19 cellular contexts compared by ENCODE assay signal in the genomic region with DNA sequence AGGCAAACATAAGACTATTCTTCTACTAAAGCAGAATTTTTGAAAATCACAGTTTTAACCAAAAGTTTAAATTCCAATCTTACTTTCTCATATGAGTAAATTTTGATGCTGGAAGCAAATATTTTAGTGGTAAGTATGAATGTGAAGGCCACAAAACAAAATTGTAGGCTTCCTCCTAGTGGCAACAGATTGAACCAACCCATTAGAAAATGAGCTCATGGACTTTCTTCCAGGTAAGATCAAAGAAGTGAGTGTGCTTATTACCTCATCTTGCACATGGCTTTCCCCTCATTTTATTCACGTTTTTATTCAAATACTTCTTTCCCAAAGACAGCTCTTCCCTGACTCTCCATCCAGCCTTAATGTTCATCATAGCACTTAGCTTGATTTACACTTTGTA. TPM values are rescaled to one million over a fixed set of nuclear protein-coding genes. Genes with fewer than 3 reads are reported as not detected.
DNase-seq lines count a peak whose midpoint lies in the region; ATAC-seq and TF ChIP-seq lines count a peak whose summit lies in the region.
"Had no signal": no experiment of that assay in that cellular context is flagged by ENCODE, and none has a peak within 500 bp of the region (broad histone marks: within the 10 kb centered on the region; RNA-seq: fewer than 3 reads in every experiment).

No MANE protein-coding gene starts in this region.

- CTCF ChIA-PET in CD4-positive, alpha-beta T cell (lab: Charles Lee), result interaction anchor here (0.6 to 1.4 kb wide), 2 partner anchors 12 to 16 kb away, joined by 3 to 4 read pairs; no protein-coding TSS in a partner anchor

- peaks cover 22% of the 10 kb centered on the region for H3K4me1 Mint-ChIP-seq in CD4-positive, alpha-beta T cell (ENCODE audit: low read depth)
- peaks cover under 1% of the 10 kb centered on the region; the same call in 2 of the 3 replicates for H3K4me1 Mint-ChIP-seq in GM23338
- H3K4me1 Mint-ChIP-seq in T-helper 17 cell, result peaks cover 13% of the 10 kb centered on the region
- H3K4me1 Mint-ChIP-seq in activated T-cell treated with anti-CD3 and anti-CD28 coated beads, Interleukin-2, amount 50 U/mL, for 72 hours (ENCODE audit: low read depth), result peaks cover 1% of the 10 kb centered on the region
- H3K4me1 Mint-ChIP-seq: neural progenitor cell had no signal

- H3K4me1 ChIP-seq in GM23338 (ENCODE audit: insufficient read depth), result no peaks in the 10 kb centered on the region; the same call in 1 of the 2 replicates
- H3K4me1 ChIP-seq: esophagus squamous epithelium, neural progenitor cell had no signal

- H4K20me1 ChIP-seq in GM23338 (replicated peaks; ENCODE audit: insufficient read depth), result no peaks in the 10 kb centered on the region; the same call in 1 of the 2 replicates

- POLR2A ChIA-PET in CD4-positive, alpha-beta T cell (lab: Charles Lee), result no interaction called here

- no peak overlapping the region for H3K27ac Mint-ChIP-seq in CD4-positive, alpha-beta T cell
- no peak overlapping the region for H3K27ac Mint-ChIP-seq in GM23338
- peak overlapping the region; percentile 45 for H3K27ac Mint-ChIP-seq in T-helper 17 cell
- no peak overlapping the region for H3K27ac Mint-ChIP-seq in activated T-cell treated with anti-CD3 and anti-CD28 coated beads, Interleukin-2, amount 50 U/mL, for 72 hours
- H3K27ac Mint-ChIP-seq: activated CD8-positive, alpha-beta memory T cell treated with anti-CD3 and anti-CD28 coated beads, Interleukin-2, amount 10 ng/mL, durations not matched to agents 7 days and 5 days; activated naive CD8-positive, alpha-beta T cell; neural progenitor cell had no signal

- H3K4me3 Mint-ChIP-seq in CD4-positive, alpha-beta T cell, result no peak overlapping the region
- no peak overlapping the region for H3K4me3 Mint-ChIP-seq in GM23338
- no peak overlapping the region for H3K4me3 Mint-ChIP-seq in T-helper 17 cell
- no peak overlapping the region for H3K4me3 Mint-ChIP-seq in activated T-cell treated with anti-CD3 and anti-CD28 coated beads, Interleukin-2, amount 50 U/mL, for 72 hours
- H3K4me3 Mint-ChIP-seq: activated CD8-positive, alpha-beta memory T cell treated with anti-CD3 and anti-CD28 coated beads, Interleukin-2, amount 10 ng/mL, durations not matched to agents 7 days and 5 days; activated naive CD8-positive, alpha-beta T cell; CD14-positive monocyte; neural progenitor cell had no signal

- H3K79me2 ChIP-seq in GM23338 (replicated peaks; ENCODE audit: insufficient read depth), result no peaks in the 10 kb centered on the region

- H2AFZ ChIP-seq in GM23338, result no peak overlapping the region
- H2AFZ ChIP-seq: neural progenitor cell had no signal

- no peaks in the 10 kb centered on the region for H3K36me3 ChIP-seq in GM23338 (ENCODE audit: insufficient read depth)
- H3K36me3 ChIP-seq: esophagus squamous epithelium, neural progenitor cell had no signal

- ATAC-seq in CD4-positive, alpha-beta T cell (ENCODE audit: poor library complexity), result peak; percentile 62
- ATAC-seq in GM23338 (no peak), T-helper 17 cell (no peak), HG02970 (IDR thresholded peaks at IDR 0.05; ENCODE audit: low FRiP score, unreplicated experiment) (no peak)
- no peak for ATAC-seq in activated T-cell treated with anti-CD3 and anti-CD28 coated beads, Interleukin-2, amount 50 U/mL, for 72 hours (replicated peaks in 1 of 2)
- ATAC-seq: activated CD8-positive, alpha-beta memory T cell treated with anti-CD3 and anti-CD28 coated beads, Interleukin-2, amount 10 ng/mL, durations not matched to agents 7 days and 5 days had no signal

- no peaks in the 10 kb centered on the region for H3K27me3 Mint-ChIP-seq in CD4-positive, alpha-beta T cell
- H3K27me3 Mint-ChIP-seq in GM23338 (ENCODE audit: insufficient read depth, low read depth, poor library complexity) (no peaks in the 10 kb centered on the region), T-helper 17 cell (no peaks in the 10 kb centered on the region)
- no peaks in the 10 kb centered on the region for H3K27me3 Mint-ChIP-seq in activated T-cell treated with anti-CD3 and anti-CD28 coated beads, Interleukin-2, amount 50 U/mL, for 72 hours (ENCODE audit: low read depth)
- H3K27me3 Mint-ChIP-seq: activated CD8-positive, alpha-beta memory T cell treated with anti-CD3 and anti-CD28 coated beads, Interleukin-2, amount 10 ng/mL, durations not matched to agents 7 days and 5 days; activated naive CD8-positive, alpha-beta T cell had no signal

- H3K4me3 ChIP-seq in GM23338, result no peak overlapping the region
- H3K4me3 ChIP-seq in fibroblast of villous mesenchyme (ENCODE audit: low read depth, low read length), result no peak overlapping the region
- H3K4me3 ChIP-seq: esophagus squamous epithelium, lung, neural progenitor cell had no signal

- H3K36me3 Mint-ChIP-seq in CD4-positive, alpha-beta T cell (ENCODE audit: low read depth), result peaks cover 52% of the 10 kb centered on the region
- no peaks in the 10 kb centered on the region; the same call in 2 of the 3 replicates for H3K36me3 Mint-ChIP-seq in GM23338 (ENCODE audit: low read depth)
- H3K36me3 Mint-ChIP-seq in T-helper 17 cell (ENCODE audit: low read depth), result peaks cover 11% of the 10 kb centered on the region
- peaks cover 4 to 5% of the 10 kb centered on the region in 2 donors for H3K36me3 Mint-ChIP-seq in activated T-cell treated with anti-CD3 and anti-CD28 coated beads, Interleukin-2, amount 50 U/mL, for 72 hours (ENCODE audit: insufficient read depth in 2 of 2)
- H3K36me3 Mint-ChIP-seq: CD14-positive monocyte, neural progenitor cell had no signal

- H3K27ac ChIP-seq in CD4-positive, alpha-beta T cell (ENCODE audit: low read depth, low read length), result no peak overlapping the region
- H3K27ac ChIP-seq in GM23338 (ENCODE audit: low read depth), result no peak overlapping the region
- H3K27ac ChIP-seq: esophagus squamous epithelium, neural progenitor cell had no signal

- H3K27me3 ChIP-seq in CD4-positive, alpha-beta T cell (ENCODE audit: control insufficient read depth, insufficient read depth, low read length), result no peaks in the 10 kb centered on the region
- H3K27me3 ChIP-seq in GM23338 (ENCODE audit: insufficient read depth), result no peaks in the 10 kb centered on the region
- H3K27me3 ChIP-seq: esophagus squamous epithelium, neural progenitor cell had no signal

- H3K9me2 ChIP-seq in GM23338 (ENCODE audit: insufficient read depth), result no peaks in the 10 kb centered on the region

- intact Hi-C loops in CD4-positive, alpha-beta T cell (cut with DNase I, micrococcal nuclease), result loop anchor here in 1 of 2 experiments (1.0 kb wide), 1 partner anchor 12 kb away; no protein-coding TSS in a partner anchor

- H3K4me2 ChIP-seq in GM23338, result no peak overlapping the region
- H3K4me2 ChIP-seq: neural progenitor cell had no signal

- H3K9me3 ChIP-seq in CD4-positive, alpha-beta T cell (ENCODE audit: control insufficient read depth, low read length), result no peaks in the 10 kb centered on the region
- H3K9me3 ChIP-seq in T-helper 17 cell (ENCODE audit: control insufficient read depth, low read length, poor library complexity, severe bottlenecking), result no peaks in the 10 kb centered on the region

- TF ChIP-seq CTCF in CD4-positive, alpha-beta T cell (IDR thresholded peaks at IDR 0.05), result no peak
- TF ChIP-seq CTCF in GM23338 (conservative IDR thresholded peaks at IDR 0.05; ENCODE audit: low read depth in 2 of 2) (peak; percentile 31 to 40; a peak in 2 of 4 replicates), fibroblast of villous mesenchyme (IDR thresholded peaks at IDR 0.05; ENCODE audit: insufficient read depth, low read depth, low read length) (peak; percentile 26)

- DNase-seq in CD4-positive, alpha-beta T cell, result no peak
- DNase-seq in GM23338 (ENCODE audit: low spot score) (peak; percentile 14), T-helper 17 cell (no peak), fibroblast of villous mesenchyme (ENCODE audit: low read depth) (no peak), NCI-H187 (lab: John Stamatoyannopoulos, UW) (no peak), NCI-H146 (lab: John Stamatoyannopoulos, UW) (no peak)
- no peak for DNase-seq in activated T-cell treated with anti-CD3 and anti-CD28 coated beads, Interleukin-2, amount 50 U/mL, for 72 hours
- DNase-seq: activated CD8-positive, alpha-beta memory T cell treated with anti-CD3 and anti-CD28 coated beads, Interleukin-2, amount 10 ng/mL, durations not matched to agents 7 days and 5 days; cerebellar nuclear complex; esophagus squamous epithelium; GDM1; GOT3; NCI-H2171; stimulated activated naive CD4-positive, alpha-beta T cell had no signal

- H3F3A ChIP-seq in GM23338 (replicated peaks; ENCODE audit: low read depth), result no peaks in the 10 kb centered on the region

- H3K9me3 Mint-ChIP-seq in CD4-positive, alpha-beta T cell, result no peaks in the 10 kb centered on the region
- H3K9me3 Mint-ChIP-seq in GM23338, result peaks cover 6% of the 10 kb centered on the region; the same call in 2 of the 3 replicates
- H3K9me3 Mint-ChIP-seq in activated T-cell treated with anti-CD3 and anti-CD28 coated beads, Interleukin-2, amount 50 U/mL, for 72 hours, result peaks cover 5 to 6% of the 10 kb centered on the region in 2 donors

TF ChIP-seq in GM23338, 12 proteins besides CTCF, POLR2A, EP300 and RAD21 (continues in another document):
- TF ChIP-seq STAT1 (IDR thresholded peaks at IDR 0.05; ENCODE audit: unreplicated experiment) (no peak), NANOG (IDR thresholded peaks at IDR 0.05; ENCODE audit: borderline replicate concordance) (no peak), POLR2AphosphoS5 (IDR thresholded peaks at IDR 0.05; ENCODE audit: low read depth) (no peak)

RNA-seq across cellular contexts. Expression of a gene that starts 16.5 kb away (rescaled TPM):
- total RNA-seq in CD4-positive, alpha-beta T cell, result under 1 TPM; 0.47 to 0.88 TPM
- total RNA-seq in GM23338 (2014; rRNA removed; shearing (Covaris generic)), result 4.0 and 4.7 TPM in 2 replicates
- polyA plus RNA-seq in GM23338 (2016; fragmentation: Nextera tagmentation; extraction: Ambion mirVana), result 9.5 and 10.6 TPM in 2 replicates
- total RNA-seq in T-helper 17 cell, result 1 to 10 TPM; 1.3 to 1.8 TPM
- 0.43 TPM in 1 of 2 replicates, not detected in the other for total RNA-seq in fibroblast of villous mesenchyme
- 1 to 10 TPM; 3.4 to 4.0 TPM for total RNA-seq in activated T-cell treated with anti-CD3 and anti-CD28 coated beads, Interleukin-2, amount 50 U/mL, for 72 hours
- total RNA-seq: esophagus squamous epithelium had no signal
- polyA plus RNA-seq: CD14-positive monocyte had no signal

RNA-seq across cellular contexts. Expression of a gene that starts 18.6 kb away (rescaled TPM):
- under 1 TPM; 0.36 to 0.84 TPM for total RNA-seq in CD4-positive, alpha-beta T cell
- total RNA-seq in GM23338 (2014; rRNA removed; shearing (Covaris generic)), result 1.2 TPM in 1 of 2 replicates, not detected in the other
- polyA plus RNA-seq in GM23338 (2016; fragmentation: Nextera tagmentation; extraction: Ambion mirVana), result 3.0 and 3.4 TPM in 2 replicates
- total RNA-seq in T-helper 17 cell (1 to 10 TPM in 1 of 2 donors, under 1 TPM in 1; 0.37 to 1.8 TPM), fibroblast of villous mesenchyme (not detected in 2 replicates)
- 1 to 10 TPM; 1.3 to 1.6 TPM for total RNA-seq in activated T-cell treated with anti-CD3 and anti-CD28 coated beads, Interleukin-2, amount 50 U/mL, for 72 hours
- total RNA-seq: esophagus squamous epithelium had no signal
- polyA plus RNA-seq: CD14-positive monocyte had no signal
